ENCODE assay signal across 8 cellular contexts in the genomic region with DNA sequence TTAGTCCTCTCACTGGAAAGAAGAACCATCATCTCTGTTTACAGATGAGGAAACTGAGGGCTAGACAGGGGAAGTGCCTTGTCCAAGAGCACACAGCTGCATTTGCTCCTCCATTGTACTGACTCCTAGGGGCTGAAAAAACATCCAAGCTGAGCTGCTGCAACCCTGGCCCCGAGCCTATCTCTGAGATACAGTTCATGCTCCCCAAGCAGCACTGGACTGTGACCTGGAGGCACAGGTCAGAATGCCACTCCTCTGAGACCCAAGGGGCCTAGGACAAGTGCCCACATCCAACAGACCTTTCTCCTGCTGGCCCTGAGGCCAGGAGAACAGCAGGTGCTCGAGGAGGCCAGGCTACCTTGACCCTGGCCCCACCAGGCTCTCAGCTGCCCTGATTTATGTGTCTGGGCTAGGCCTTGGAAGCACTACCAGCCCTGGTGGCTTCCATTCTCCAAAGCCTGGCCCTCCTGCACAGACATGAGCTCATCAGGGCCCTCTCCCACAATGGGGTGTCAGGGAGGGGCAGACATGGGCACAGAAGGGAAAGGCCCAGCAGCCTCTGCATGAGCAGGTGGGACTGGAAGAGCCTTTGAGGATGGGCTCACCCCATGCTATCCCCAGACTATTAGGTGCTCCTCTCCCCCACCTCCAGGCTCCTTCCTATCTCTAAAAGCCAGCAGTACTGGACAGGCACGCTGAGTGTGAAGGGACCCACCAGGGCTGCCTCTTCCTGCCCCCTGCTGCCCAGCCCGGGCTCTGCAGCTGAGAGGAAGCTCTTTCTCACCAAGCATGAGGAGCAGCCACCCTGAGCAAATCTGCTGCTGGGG. TPM values are rescaled to one million over a fixed set of nuclear protein-coding genes. Genes with fewer than 3 reads are reported as not detected.
DNase-seq lines count a peak whose midpoint lies in the region; ATAC-seq, FAIRE-seq and TF ChIP-seq lines count a peak whose summit lies in the region.

No MANE protein-coding gene starts in this region.

- H4K20me1 ChIP-seq in astrocyte (ENCODE audit: insufficient read depth, low read length) (peaks cover 52% of the 10 kb centered on the region), smooth muscle cell (ENCODE audit: low read depth) (peaks cover 20% of the 10 kb centered on the region)

- H2AFZ ChIP-seq in astrocyte (ENCODE audit: low read depth, low read length), result no peak overlapping the region
- no peak overlapping the region for H2AFZ ChIP-seq in smooth muscle cell (ENCODE audit: low read depth)

- H3K27me3 ChIP-seq in astrocyte (ENCODE audit: insufficient read depth, low read length) (no peaks in the 10 kb centered on the region), smooth muscle cell (ENCODE audit: low read depth) (no peaks in the 10 kb centered on the region)

- no peak overlapping the region for H3K9ac ChIP-seq in astrocyte (ENCODE audit: low read length)
- H3K9ac ChIP-seq in smooth muscle cell (ENCODE audit: low read depth), result no peak overlapping the region

- H3K27ac Mint-ChIP-seq in astrocyte (ENCODE audit: unreplicated experiment), result no peak overlapping the region

- H3K4me2 ChIP-seq in astrocyte (ENCODE audit: low read length), result no peak overlapping the region
- H3K4me2 ChIP-seq in smooth muscle cell, result no peak overlapping the region

- TF ChIP-seq CTCF in astrocyte (IDR thresholded peaks at IDR 0.05; ENCODE audit: insufficient read depth, low read depth, low read length), result peak; percentile 70
- TF ChIP-seq CTCF in smooth muscle cell (IDR thresholded peaks at IDR 0.05; ENCODE audit: borderline replicate concordance, insufficient read depth, poor library complexity, severe bottlenecking), result peak; percentile 63

- no peak for TF ChIP-seq EP300 in Ishikawa (IDR thresholded peaks at IDR 0.05; ENCODE audit: borderline replicate concordance)

- WGBS in smooth muscle cell (ENCODE audit: low lambda C conversion rate), result 58% methylated on average over 4 of the region's 4 CpGs

- ATAC-seq in HG03442 (IDR thresholded peaks at IDR 0.05; ENCODE audit: unreplicated experiment) (no peak), HG02623 (IDR thresholded peaks at IDR 0.05; ENCODE audit: unreplicated experiment) (no peak)

- H3K4me3 ChIP-seq in astrocyte (ENCODE audit: insufficient read depth, low read depth, low read length), result no peak overlapping the region
- no peak overlapping the region for H3K4me3 ChIP-seq in smooth muscle cell

- H3K4me1 ChIP-seq in astrocyte (ENCODE audit: insufficient read depth, low read length) (peaks cover 15% of the 10 kb centered on the region), smooth muscle cell (ENCODE audit: low read depth) (peaks cover 15% of the 10 kb centered on the region)

- FAIRE-seq in astrocyte (lab: Jason Lieb, UNC), result no peak

- DNase-seq in DMS79 treated with DMSO at 0.1 percent for 48 hours (lab: John Stamatoyannopoulos, UW), result peak; percentile 57
- peak; percentile 65 for DNase-seq in SKM-1 treated with dmso at 0.1 percent for 144 hours (lab: John Stamatoyannopoulos, UW; ENCODE audit: unreplicated experiment)
- DNase-seq in astrocyte (ENCODE audit: low read depth), result no peak
- DNase-seq in hepatic stellate cell (ENCODE audit: low spot score), result peak; percentile 94
- DNase-seq in smooth muscle cell (lab: John Stamatoyannopoulos, UW; ENCODE audit: unreplicated experiment), result no peak

- H3K4me1 Mint-ChIP-seq in astrocyte (ENCODE audit: low read depth, unreplicated experiment), result peaks cover 32% of the 10 kb centered on the region

- no peaks in the 10 kb centered on the region for H3K9me3 Mint-ChIP-seq in astrocyte (ENCODE audit: unreplicated experiment)

- no peaks in the 10 kb centered on the region for H3F3A ChIP-seq in smooth muscle cell (ENCODE audit: low read depth)

- peak; percentile 84 for TF ChIP-seq RAD21 in Ishikawa (IDR thresholded peaks at IDR 0.05; ENCODE audit: low read depth)

- H3K27me3 Mint-ChIP-seq in astrocyte (ENCODE audit: low read depth, unreplicated experiment), result peaks cover 16% of the 10 kb centered on the region

- H3K36me3 Mint-ChIP-seq in astrocyte (ENCODE audit: low read depth, unreplicated experiment), result peaks cover 1% of the 10 kb centered on the region

- H3K9me3 ChIP-seq in astrocyte (ENCODE audit: insufficient read depth, low read depth, low read length), result no peaks in the 10 kb centered on the region
- H3K9me3 ChIP-seq in smooth muscle cell (replicated peaks; ENCODE audit: low read depth), result no peaks in the 10 kb centered on the region

- no peak overlapping the region for H3K4me3 Mint-ChIP-seq in astrocyte (ENCODE audit: unreplicated experiment)

- no peak overlapping the region for H3K27ac ChIP-seq in astrocyte (ENCODE audit: low read depth, low read length)
- no peak overlapping the region for H3K27ac ChIP-seq in smooth muscle cell (ENCODE audit: low read depth)

- H3K79me2 ChIP-seq in astrocyte (ENCODE audit: insufficient read depth, low read length), result no peaks in the 10 kb centered on the region
- H3K79me2 ChIP-seq in smooth muscle cell (ENCODE audit: low read depth), result no peaks in the 10 kb centered on the region

- no peaks in the 10 kb centered on the region for H3K36me3 ChIP-seq in astrocyte (ENCODE audit: insufficient read depth, low read length)
- H3K36me3 ChIP-seq in smooth muscle cell (ENCODE audit: low read depth), result no peaks in the 10 kb centered on the region

TF ChIP-seq in Ishikawa, 13 proteins besides CTCF, POLR2A, EP300 and RAD21:
- TF ChIP-seq CREB1 (IDR thresholded peaks at IDR 0.05; ENCODE audit: low read depth) (no peak), FOXM1 (IDR thresholded peaks at IDR 0.05; ENCODE audit: borderline replicate concordance, low read depth) (no peak), YY1 (IDR thresholded peaks at IDR 0.05; ENCODE audit: low read depth) (no peak), TCF12 (IDR thresholded peaks at IDR 0.05; ENCODE audit: low read depth) (no peak), EGR1 (IDR thresholded peaks at IDR 0.05) (no peak), ZBTB7A (IDR thresholded peaks at IDR 0.05; ENCODE audit: low read depth) (no peak)
- TF ChIP-seq, protein P1, sequence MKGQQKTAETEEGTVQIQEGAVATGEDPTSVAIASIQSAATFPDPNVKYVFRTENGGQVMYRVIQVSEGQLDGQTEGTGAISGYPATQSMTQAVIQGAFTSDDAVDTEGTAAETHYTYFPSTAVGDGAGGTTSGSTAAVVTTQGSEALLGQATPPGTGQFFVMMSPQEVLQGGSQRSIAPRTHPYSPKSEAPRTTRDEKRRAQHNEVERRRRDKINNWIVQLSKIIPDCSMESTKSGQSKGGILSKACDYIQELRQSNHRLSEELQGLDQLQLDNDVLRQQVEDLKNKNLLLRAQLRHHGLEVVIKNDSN (IDR thresholded peaks at IDR 0.05), result no peak
- TF ChIP-seq, protein P2, sequence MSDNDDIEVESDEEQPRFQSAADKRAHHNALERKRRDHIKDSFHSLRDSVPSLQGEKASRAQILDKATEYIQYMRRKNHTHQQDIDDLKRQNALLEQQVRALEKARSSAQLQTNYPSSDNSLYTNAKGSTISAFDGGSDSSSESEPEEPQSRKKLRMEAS (IDR thresholded peaks at IDR 0.05), result no peak

RNA-seq across cellular contexts. Expression of a gene that starts 18.9 kb away (rescaled TPM):
- total RNA-seq in astrocyte, result 25.1 and 25.8 TPM in 2 replicates
- total RNA-seq in smooth muscle cell, result 8.8 and 10.6 TPM in 2 replicates
- 7.5 and 9.4 TPM in 2 replicates for polyA plus RNA-seq in smooth muscle cell

RNA-seq across cellular contexts. Expression of a gene that starts 41.5 kb away (rescaled TPM):
- total RNA-seq in astrocyte (42.9 and 56.5 TPM in 2 replicates), smooth muscle cell (67.3 and 105 TPM in 2 replicates)
- 126 and 152 TPM in 2 replicates for polyA plus RNA-seq in smooth muscle cell

Comparison
In these comparisons a context has a peak if more than half of its experiments do, and no peak if none do; other contexts are left out.
1. DNase-seq: peak in DMS79 treated with DMSO at 0.1 percent for 48 hours (single experiment), SKM-1 treated with dmso at 0.1 percent for 144 hours (single experiment) and hepatic stellate cell (single experiment); none in astrocyte (single experiment) and smooth muscle cell (single experiment).